In the genomic region with DNA sequence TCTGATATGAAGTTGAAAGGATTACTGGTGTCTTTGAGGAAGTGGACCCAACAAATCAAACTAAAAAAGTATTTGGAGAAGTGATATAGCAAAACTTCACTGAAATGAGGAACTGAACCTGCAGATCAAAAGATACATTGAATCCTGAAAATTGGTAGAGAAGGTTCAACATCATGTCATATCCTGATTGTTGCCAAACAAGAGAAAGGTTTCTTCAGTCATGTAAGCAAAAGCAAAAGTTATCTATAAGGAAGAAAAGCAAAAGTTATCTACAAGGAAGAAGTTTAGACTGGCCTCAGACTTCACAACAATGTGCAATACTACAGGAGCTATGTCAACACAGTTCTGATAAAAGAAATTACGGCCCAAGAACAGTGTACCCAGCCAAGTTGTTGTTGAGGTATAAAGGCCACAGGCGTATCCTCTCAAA, we compare ENCODE assay signal across 1 cellular context.
TF ChIP-seq lines count a peak whose summit lies in the region.

No MANE protein-coding gene starts in this region.

TF ChIP-seq in GM12878, 131 proteins besides CTCF, POLR2A, EP300 and RAD21 (continued from another document and continues in another):
- TF ChIP-seq, protein P1, sequence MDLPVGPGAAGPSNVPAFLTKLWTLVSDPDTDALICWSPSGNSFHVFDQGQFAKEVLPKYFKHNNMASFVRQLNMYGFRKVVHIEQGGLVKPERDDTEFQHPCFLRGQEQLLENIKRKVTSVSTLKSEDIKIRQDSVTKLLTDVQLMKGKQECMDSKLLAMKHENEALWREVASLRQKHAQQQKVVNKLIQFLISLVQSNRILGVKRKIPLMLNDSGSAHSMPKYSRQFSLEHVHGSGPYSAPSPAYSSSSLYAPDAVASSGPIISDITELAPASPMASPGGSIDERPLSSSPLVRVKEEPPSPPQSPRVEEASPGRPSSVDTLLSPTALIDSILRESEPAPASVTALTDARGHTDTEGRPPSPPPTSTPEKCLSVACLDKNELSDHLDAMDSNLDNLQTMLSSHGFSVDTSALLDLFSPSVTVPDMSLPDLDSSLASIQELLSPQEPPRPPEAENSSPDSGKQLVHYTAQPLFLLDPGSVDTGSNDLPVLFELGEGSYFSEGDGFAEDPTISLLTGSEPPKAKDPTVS (IDR thresholded peaks at IDR 0.05; ENCODE audit: low read depth, low read length), result no peak
- TF ChIP-seq SPI1 (IDR thresholded peaks at IDR 0.05; ENCODE audit: borderline replicate concordance, insufficient read depth, low read depth, low read length) (peak; percentile 100), MYB (IDR thresholded peaks at IDR 0.05; ENCODE audit: borderline replicate concordance, low read depth, low read length) (no peak), CHD2 (IDR thresholded peaks at IDR 0.05; ENCODE audit: borderline replicate concordance, low read depth, low read length) (0 out of 2 replicates have a peak, but pooled peaks have one; percentile 14), PML (IDR thresholded peaks at IDR 0.05; ENCODE audit: low read length) (peak; percentile 70; the same call in 1 of the 2 replicates), ZNF217 (IDR thresholded peaks at IDR 0.05) (peak; percentile 83; the same call in 1 of the 2 replicates), BMI1 (IDR thresholded peaks at IDR 0.05; ENCODE audit: borderline replicate concordance) (peak; percentile 63; the same call in 1 of the 2 replicates), EGR1 (IDR thresholded peaks at IDR 0.05; ENCODE audit: borderline replicate concordance in 1 of 2, low read depth in 2 of 2, low read length in 2 of 2) (no peak), POLR2AphosphoS2 (IDR thresholded peaks at IDR 0.05; ENCODE audit: low read depth, low read length) (no peak), NR2C2 (IDR thresholded peaks at IDR 0.05; ENCODE audit: borderline replicate concordance, control insufficient read depth, insufficient read length, low read depth) (no peak), TARDBP (IDR thresholded peaks at IDR 0.05; ENCODE audit: borderline replicate concordance) (no peak), ZSCAN29 (IDR thresholded peaks at IDR 0.05) (no peak), TCF12 (IDR thresholded peaks at IDR 0.05; ENCODE audit: low read depth, low read length) (no peak), SREBF2 (IDR thresholded peaks at IDR 0.05; ENCODE audit: low read length) (no peak), EZH2 (IDR thresholded peaks at IDR 0.05; ENCODE audit: borderline replicate concordance, control insufficient read depth, low read depth, low read length) (no peak), SIX5 (IDR thresholded peaks at IDR 0.05; ENCODE audit: low read depth, low read length, severe bottlenecking) (no peak), KLF5 (IDR thresholded peaks at IDR 0.05; ENCODE audit: partially characterized antibody) (no peak), CHD4 (IDR thresholded peaks at IDR 0.05) (no peak), DPF2 (IDR thresholded peaks at IDR 0.05) (peak; percentile 93), ETV6 (conservative IDR thresholded peaks at IDR 0.05 in 1 of 2, IDR thresholded peaks at IDR 0.05 in 1 of 2; ENCODE audit: borderline replicate concordance in 1 of 2, low read depth in 1 of 2) (peak in 1 of 2 experiments; percentile 68; a peak in 1 of 4 replicates), EED (IDR thresholded peaks at IDR 0.05; ENCODE audit: low read depth) (peak; percentile 39; the same call in 1 of the 2 replicates), CREM (IDR thresholded peaks at IDR 0.05; ENCODE audit: low read depth) (peak; percentile 71), RCOR1 (conservative IDR thresholded peaks at IDR 0.05; ENCODE audit: low read depth, low read length) (no peak), KDM1A (IDR thresholded peaks at IDR 0.05; ENCODE audit: borderline replicate concordance) (no peak), MXI1 (IDR thresholded peaks at IDR 0.05; ENCODE audit: low read depth, low read length) (no peak), RBBP5 (conservative IDR thresholded peaks at IDR 0.05) (no peak), TAF1 (IDR thresholded peaks at IDR 0.05; ENCODE audit: borderline replicate concordance, low read depth, low read length) (no peak), JUND (IDR thresholded peaks at IDR 0.05; ENCODE audit: low read depth, low read length) (no peak), BHLHE40 (IDR thresholded peaks at IDR 0.05; ENCODE audit: borderline replicate concordance in 1 of 2, low read depth in 2 of 2, low read length in 1 of 2) (peak; percentile 19 to 32; a peak in 1 of 4 replicates), FOXM1 (IDR thresholded peaks at IDR 0.05; ENCODE audit: low read depth, low read length) (peak; percentile 91), NRF1 (conservative IDR thresholded peaks at IDR 0.05; ENCODE audit: low read depth, low read length) (no peak), BACH1 (IDR thresholded peaks at IDR 0.05; ENCODE audit: borderline replicate concordance) (peak; percentile 84; the same call in 1 of the 2 replicates), ZNF384 (IDR thresholded peaks at IDR 0.05; ENCODE audit: borderline replicate concordance, low read depth, low read length) (no peak)
- TF ChIP-seq, protein P2, sequence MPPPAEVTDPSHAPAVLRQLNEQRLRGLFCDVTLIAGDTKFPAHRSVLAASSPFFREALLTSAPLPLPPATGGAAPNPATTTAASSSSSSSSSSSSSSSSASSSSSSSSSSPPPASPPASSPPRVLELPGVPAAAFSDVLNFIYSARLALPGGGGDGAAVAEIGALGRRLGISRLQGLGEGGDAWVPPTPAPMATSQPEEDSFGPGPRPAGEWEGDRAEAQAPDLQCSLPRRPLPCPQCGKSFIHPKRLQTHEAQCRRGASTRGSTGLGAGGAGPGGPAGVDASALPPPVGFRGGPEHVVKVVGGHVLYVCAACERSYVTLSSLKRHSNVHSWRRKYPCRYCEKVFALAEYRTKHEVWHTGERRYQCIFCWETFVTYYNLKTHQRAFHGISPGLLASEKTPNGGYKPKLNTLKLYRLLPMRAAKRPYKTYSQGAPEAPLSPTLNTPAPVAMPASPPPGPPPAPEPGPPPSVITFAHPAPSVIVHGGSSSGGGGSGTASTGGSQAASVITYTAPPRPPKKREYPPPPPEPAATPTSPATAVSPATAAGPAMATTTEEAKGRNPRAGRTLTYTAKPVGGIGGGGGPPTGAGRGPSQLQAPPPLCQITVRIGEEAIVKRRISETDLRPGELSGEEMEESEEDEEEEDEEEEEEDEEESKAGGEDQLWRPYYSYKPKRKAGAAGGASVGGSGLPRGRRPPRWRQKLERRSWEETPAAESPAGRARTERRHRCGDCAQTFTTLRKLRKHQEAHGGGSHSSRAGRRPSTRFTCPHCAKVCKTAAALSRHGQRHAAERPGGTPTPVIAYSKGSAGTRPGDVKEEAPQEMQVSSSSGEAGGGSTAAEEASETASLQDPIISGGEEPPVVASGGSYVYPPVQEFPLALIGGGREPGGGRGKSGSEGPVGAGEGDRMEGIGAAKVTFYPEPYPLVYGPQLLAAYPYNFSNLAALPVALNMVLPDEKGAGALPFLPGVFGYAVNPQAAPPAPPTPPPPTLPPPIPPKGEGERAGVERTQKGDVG (CRISPR knock-in tag; IDR thresholded peaks at IDR 0.05), result no peak
- TF ChIP-seq, protein P3, sequence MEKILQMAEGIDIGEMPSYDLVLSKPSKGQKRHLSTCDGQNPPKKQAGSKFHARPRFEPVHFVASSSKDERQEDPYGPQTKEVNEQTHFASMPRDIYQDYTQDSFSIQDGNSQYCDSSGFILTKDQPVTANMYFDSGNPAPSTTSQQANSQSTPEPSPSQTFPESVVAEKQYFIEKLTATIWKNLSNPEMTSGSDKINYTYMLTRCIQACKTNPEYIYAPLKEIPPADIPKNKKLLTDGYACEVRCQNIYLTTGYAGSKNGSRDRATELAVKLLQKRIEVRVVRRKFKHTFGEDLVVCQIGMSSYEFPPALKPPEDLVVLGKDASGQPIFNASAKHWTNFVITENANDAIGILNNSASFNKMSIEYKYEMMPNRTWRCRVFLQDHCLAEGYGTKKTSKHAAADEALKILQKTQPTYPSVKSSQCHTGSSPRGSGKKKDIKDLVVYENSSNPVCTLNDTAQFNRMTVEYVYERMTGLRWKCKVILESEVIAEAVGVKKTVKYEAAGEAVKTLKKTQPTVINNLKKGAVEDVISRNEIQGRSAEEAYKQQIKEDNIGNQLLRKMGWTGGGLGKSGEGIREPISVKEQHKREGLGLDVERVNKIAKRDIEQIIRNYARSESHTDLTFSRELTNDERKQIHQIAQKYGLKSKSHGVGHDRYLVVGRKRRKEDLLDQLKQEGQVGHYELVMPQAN (conservative IDR thresholded peaks at IDR 0.05), result no peak
- TF ChIP-seq, protein P4, sequence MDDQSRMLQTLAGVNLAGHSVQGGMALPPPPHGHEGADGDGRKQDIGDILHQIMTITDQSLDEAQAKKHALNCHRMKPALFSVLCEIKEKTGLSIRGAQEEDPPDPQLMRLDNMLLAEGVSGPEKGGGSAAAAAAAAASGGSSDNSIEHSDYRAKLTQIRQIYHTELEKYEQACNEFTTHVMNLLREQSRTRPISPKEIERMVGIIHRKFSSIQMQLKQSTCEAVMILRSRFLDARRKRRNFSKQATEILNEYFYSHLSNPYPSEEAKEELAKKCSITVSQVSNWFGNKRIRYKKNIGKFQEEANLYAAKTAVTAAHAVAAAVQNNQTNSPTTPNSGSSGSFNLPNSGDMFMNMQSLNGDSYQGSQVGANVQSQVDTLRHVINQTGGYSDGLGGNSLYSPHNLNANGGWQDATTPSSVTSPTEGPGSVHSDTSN (IDR thresholded peaks at IDR 0.05; ENCODE audit: insufficient replicate concordance, low read depth, low read length), result no peak
- TF ChIP-seq, protein P5, sequence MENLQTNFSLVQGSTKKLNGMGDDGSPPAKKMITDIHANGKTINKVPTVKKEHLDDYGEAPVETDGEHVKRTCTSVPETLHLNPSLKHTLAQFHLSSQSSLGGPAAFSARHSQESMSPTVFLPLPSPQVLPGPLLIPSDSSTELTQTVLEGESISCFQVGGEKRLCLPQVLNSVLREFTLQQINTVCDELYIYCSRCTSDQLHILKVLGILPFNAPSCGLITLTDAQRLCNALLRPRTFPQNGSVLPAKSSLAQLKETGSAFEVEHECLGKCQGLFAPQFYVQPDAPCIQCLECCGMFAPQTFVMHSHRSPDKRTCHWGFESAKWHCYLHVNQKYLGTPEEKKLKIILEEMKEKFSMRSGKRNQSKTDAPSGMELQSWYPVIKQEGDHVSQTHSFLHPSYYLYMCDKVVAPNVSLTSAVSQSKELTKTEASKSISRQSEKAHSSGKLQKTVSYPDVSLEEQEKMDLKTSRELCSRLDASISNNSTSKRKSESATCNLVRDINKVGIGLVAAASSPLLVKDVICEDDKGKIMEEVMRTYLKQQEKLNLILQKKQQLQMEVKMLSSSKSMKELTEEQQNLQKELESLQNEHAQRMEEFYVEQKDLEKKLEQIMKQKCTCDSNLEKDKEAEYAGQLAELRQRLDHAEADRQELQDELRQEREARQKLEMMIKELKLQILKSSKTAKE (IDR thresholded peaks at IDR 0.05; ENCODE audit: low read depth, poor library complexity, severe bottlenecking), result peak; percentile 42
- TF ChIP-seq, protein P6, sequence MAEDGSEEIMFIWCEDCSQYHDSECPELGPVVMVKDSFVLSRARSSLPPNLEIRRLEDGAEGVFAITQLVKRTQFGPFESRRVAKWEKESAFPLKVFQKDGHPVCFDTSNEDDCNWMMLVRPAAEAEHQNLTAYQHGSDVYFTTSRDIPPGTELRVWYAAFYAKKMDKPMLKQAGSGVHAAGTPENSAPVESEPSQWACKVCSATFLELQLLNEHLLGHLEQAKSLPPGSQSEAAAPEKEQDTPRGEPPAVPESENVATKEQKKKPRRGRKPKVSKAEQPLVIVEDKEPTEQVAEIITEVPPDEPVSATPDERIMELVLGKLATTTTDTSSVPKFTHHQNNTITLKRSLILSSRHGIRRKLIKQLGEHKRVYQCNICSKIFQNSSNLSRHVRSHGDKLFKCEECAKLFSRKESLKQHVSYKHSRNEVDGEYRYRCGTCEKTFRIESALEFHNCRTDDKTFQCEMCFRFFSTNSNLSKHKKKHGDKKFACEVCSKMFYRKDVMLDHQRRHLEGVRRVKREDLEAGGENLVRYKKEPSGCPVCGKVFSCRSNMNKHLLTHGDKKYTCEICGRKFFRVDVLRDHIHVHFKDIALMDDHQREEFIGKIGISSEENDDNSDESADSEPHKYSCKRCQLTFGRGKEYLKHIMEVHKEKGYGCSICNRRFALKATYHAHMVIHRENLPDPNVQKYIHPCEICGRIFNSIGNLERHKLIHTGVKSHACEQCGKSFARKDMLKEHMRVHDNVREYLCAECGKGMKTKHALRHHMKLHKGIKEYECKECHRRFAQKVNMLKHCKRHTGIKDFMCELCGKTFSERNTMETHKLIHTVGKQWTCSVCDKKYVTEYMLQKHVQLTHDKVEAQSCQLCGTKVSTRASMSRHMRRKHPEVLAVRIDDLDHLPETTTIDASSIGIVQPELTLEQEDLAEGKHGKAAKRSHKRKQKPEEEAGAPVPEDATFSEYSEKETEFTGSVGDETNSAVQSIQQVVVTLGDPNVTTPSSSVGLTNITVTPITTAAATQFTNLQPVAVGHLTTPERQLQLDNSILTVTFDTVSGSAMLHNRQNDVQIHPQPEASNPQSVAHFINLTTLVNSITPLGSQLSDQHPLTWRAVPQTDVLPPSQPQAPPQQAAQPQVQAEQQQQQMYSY (CRISPR knock-in tag; IDR thresholded peaks at IDR 0.05), result no peak
- TF ChIP-seq, protein P7, sequence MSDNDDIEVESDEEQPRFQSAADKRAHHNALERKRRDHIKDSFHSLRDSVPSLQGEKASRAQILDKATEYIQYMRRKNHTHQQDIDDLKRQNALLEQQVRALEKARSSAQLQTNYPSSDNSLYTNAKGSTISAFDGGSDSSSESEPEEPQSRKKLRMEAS (IDR thresholded peaks at IDR 0.05; ENCODE audit: low read depth, low read length), result no peak
- TF ChIP-seq, protein P8, sequence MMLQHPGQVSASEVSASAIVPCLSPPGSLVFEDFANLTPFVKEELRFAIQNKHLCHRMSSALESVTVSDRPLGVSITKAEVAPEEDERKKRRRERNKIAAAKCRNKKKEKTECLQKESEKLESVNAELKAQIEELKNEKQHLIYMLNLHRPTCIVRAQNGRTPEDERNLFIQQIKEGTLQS (IDR thresholded peaks at IDR 0.05; ENCODE audit: borderline replicate concordance, extremely low read depth, low read depth, low read length), result no peak
- TF ChIP-seq, protein P9, sequence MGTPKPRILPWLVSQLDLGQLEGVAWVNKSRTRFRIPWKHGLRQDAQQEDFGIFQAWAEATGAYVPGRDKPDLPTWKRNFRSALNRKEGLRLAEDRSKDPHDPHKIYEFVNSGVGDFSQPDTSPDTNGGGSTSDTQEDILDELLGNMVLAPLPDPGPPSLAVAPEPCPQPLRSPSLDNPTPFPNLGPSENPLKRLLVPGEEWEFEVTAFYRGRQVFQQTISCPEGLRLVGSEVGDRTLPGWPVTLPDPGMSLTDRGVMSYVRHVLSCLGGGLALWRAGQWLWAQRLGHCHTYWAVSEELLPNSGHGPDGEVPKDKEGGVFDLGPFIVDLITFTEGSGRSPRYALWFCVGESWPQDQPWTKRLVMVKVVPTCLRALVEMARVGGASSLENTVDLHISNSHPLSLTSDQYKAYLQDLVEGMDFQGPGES (IDR thresholded peaks at IDR 0.05), result no peak
